1 cellular context compared by ENCODE assay signal in the genomic region with DNA sequence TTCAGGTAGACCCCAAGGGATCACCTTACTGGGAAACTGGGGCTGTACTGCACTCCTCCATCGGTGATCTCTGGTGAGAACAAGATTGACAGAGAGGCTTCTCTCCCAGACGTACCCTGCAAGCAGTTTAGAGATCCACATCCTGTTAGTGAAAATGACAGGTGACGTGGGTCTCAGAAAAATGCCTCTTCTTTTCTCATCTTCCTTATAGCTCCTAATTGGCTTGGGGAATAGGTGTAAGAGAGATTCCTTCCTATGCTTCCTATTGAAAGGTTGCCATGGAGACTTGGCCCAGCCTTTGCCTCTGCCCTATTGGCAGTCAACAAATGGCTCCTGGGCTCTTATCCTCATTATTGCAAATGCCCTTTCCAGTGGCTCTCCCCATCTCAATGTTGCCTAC.
TF ChIP-seq lines count a peak whose summit lies in the region.

No MANE protein-coding gene starts in this region.

TF ChIP-seq in GM23338, 12 proteins besides CTCF, POLR2A, EP300 and RAD21:
- TF ChIP-seq, protein P1, sequence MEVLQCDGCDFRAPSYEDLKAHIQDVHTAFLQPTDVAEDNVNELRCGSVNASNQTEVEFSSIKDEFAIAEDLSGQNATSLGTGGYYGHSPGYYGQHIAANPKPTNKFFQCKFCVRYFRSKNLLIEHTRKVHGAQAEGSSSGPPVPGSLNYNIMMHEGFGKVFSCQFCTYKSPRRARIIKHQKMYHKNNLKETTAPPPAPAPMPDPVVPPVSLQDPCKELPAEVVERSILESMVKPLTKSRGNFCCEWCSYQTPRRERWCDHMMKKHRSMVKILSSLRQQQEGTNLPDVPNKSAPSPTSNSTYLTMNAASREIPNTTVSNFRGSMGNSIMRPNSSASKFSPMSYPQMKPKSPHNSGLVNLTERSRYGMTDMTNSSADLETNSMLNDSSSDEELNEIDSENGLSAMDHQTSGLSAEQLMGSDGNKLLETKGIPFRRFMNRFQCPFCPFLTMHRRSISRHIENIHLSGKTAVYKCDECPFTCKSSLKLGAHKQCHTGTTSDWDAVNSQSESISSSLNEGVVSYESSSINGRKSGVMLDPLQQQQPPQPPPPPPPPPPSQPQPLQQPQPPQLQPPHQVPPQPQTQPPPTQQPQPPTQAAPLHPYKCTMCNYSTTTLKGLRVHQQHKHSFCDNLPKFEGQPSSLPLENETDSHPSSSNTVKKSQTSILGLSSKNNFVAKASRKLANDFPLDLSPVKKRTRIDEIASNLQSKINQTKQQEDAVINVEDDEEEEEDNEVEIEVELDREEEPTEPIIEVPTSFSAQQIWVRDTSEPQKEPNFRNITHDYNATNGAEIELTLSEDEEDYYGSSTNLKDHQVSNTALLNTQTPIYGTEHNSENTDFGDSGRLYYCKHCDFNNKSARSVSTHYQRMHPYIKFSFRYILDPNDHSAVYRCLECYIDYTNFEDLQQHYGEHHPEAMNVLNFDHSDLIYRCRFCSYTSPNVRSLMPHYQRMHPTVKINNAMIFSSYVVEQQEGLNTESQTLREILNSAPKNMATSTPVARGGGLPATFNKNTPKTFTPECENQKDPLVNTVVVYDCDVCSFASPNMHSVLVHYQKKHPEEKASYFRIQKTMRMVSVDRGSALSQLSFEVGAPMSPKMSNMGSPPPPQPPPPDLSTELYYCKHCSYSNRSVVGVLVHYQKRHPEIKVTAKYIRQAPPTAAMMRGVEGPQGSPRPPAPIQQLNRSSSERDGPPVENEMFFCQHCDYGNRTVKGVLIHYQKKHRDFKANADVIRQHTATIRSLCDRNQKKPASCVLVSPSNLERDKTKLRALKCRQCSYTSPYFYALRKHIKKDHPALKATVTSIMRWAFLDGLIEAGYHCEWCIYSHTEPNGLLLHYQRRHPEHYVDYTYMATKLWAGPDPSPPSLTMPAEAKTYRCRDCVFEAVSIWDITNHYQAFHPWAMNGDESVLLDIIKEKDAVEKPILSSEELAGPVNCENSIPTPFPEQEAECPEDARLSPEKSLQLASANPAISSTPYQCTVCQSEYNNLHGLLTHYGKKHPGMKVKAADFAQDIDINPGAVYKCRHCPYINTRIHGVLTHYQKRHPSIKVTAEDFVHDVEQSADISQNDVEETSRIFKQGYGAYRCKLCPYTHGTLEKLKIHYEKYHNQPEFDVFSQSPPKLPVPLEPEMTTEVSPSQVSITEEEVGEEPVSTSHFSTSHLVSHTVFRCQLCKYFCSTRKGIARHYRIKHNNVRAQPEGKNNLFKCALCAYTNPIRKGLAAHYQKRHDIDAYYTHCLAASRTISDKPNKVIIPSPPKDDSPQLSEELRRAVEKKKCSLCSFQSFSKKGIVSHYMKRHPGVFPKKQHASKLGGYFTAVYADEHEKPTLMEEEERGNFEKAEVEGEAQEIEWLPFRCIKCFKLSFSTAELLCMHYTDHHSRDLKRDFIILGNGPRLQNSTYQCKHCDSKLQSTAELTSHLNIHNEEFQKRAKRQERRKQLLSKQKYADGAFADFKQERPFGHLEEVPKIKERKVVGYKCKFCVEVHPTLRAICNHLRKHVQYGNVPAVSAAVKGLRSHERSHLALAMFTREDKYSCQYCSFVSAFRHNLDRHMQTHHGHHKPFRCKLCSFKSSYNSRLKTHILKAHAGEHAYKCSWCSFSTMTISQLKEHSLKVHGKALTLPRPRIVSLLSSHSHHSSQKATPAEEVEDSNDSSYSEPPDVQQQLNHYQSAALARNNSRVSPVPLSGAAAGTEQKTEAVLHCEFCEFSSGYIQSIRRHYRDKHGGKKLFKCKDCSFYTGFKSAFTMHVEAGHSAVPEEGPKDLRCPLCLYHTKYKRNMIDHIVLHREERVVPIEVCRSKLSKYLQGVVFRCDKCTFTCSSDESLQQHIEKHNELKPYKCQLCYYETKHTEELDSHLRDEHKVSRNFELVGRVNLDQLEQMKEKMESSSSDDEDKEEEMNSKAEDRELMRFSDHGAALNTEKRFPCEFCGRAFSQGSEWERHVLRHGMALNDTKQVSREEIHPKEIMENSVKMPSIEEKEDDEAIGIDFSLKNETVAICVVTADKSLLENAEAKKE (CRISPR knock-in tag; IDR thresholded peaks at IDR 0.05): no peak
- TF ChIP-seq, protein P2, sequence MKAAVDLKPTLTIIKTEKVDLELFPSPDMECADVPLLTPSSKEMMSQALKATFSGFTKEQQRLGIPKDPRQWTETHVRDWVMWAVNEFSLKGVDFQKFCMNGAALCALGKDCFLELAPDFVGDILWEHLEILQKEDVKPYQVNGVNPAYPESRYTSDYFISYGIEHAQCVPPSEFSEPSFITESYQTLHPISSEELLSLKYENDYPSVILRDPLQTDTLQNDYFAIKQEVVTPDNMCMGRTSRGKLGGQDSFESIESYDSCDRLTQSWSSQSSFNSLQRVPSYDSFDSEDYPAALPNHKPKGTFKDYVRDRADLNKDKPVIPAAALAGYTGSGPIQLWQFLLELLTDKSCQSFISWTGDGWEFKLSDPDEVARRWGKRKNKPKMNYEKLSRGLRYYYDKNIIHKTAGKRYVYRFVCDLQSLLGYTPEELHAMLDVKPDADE (IDR thresholded peaks at IDR 0.05): no peak
- TF ChIP-seq ZNF114 (CRISPR knock-in tag; IDR thresholded peaks at IDR 0.05) (no peak), POLR2AphosphoS5 (IDR thresholded peaks at IDR 0.05; ENCODE audit: low read depth) (no peak), NANOG (IDR thresholded peaks at IDR 0.05; ENCODE audit: borderline replicate concordance) (no peak), EZH2 (IDR thresholded peaks at IDR 0.05; ENCODE audit: low read depth, unreplicated experiment) (no peak), ZNF331 (CRISPR knock-in tag; IDR thresholded peaks at IDR 0.05; ENCODE audit: low read depth) (no peak), STAT1 (IDR thresholded peaks at IDR 0.05; ENCODE audit: unreplicated experiment) (no peak), EZH2phosphoT487 (IDR thresholded peaks at IDR 0.05; ENCODE audit: unreplicated experiment) (no peak), CREB1 (CRISPR knock-in tag; IDR thresholded peaks at IDR 0.05; ENCODE audit: low read depth) (no peak), JUNB (IDR thresholded peaks at IDR 0.05; ENCODE audit: unreplicated experiment) (no peak)
- TF ChIP-seq, protein P3, sequence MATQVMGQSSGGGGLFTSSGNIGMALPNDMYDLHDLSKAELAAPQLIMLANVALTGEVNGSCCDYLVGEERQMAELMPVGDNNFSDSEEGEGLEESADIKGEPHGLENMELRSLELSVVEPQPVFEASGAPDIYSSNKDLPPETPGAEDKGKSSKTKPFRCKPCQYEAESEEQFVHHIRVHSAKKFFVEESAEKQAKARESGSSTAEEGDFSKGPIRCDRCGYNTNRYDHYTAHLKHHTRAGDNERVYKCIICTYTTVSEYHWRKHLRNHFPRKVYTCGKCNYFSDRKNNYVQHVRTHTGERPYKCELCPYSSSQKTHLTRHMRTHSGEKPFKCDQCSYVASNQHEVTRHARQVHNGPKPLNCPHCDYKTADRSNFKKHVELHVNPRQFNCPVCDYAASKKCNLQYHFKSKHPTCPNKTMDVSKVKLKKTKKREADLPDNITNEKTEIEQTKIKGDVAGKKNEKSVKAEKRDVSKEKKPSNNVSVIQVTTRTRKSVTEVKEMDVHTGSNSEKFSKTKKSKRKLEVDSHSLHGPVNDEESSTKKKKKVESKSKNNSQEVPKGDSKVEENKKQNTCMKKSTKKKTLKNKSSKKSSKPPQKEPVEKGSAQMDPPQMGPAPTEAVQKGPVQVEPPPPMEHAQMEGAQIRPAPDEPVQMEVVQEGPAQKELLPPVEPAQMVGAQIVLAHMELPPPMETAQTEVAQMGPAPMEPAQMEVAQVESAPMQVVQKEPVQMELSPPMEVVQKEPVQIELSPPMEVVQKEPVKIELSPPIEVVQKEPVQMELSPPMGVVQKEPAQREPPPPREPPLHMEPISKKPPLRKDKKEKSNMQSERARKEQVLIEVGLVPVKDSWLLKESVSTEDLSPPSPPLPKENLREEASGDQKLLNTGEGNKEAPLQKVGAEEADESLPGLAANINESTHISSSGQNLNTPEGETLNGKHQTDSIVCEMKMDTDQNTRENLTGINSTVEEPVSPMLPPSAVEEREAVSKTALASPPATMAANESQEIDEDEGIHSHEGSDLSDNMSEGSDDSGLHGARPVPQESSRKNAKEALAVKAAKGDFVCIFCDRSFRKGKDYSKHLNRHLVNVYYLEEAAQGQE (IDR thresholded peaks at IDR 0.05; ENCODE audit: unreplicated experiment): no peak
